ENCODE assay signal across 36 cellular contexts in genomic region chr7:120059641-120060040, GRCh38.
"Had no signal": no experiment of that assay in that cellular context is flagged by ENCODE, and none has a peak within 500 bp of the region (broad histone marks: within the 10 kb centered on the region; RNA-seq: fewer than 3 reads in every experiment).

No MANE protein-coding gene starts in this region.

- H3K4me1 ChIP-seq: adrenal gland, breast epithelium, esophagus muscularis mucosa, heart left ventricle had no signal

- H3K27me3 Mint-ChIP-seq: activated B cell treated with CpG ODN at 0.5 μM for 24 hours; activated CD8-positive, alpha-beta T cell treated with anti-CD3 and anti-CD28 coated beads for 36 hours; activated naive CD8-positive, alpha-beta T cell; activated T-helper 17 cell treated with anti-CD3 and anti-CD28 coated beads, Interleukin-2, amount 50 U/mL, for 72 hours; central memory CD8-positive, alpha-beta T cell; dendritic cell treated with granulocyte-macrophage colony-stimulating factor and Interleukin-4, amounts not matched to agents 40 ng/mL and 50 ng/mL, for 4 days; effector memory CD8-positive, alpha-beta T cell; T-helper 17 cell had no signal

- H3K4me3 ChIP-seq: adrenal gland, breast epithelium, cardiac muscle cell, coronary artery, esophagus muscularis mucosa, gastrocnemius medialis, heart left ventricle had no signal

- H3K36me3 Mint-ChIP-seq: activated naive CD8-positive, alpha-beta T cell; brain had no signal

- H3K27ac ChIP-seq: adrenal gland, breast epithelium, cardiac muscle cell, coronary artery, esophagus muscularis mucosa, foreskin keratinocyte, heart left ventricle, WERI-Rb-1 had no signal

- H3K36me3 ChIP-seq: adrenal gland, breast epithelium, cardiac muscle cell, esophagus muscularis mucosa, gastrocnemius medialis, heart left ventricle, WERI-Rb-1 had no signal

- ATAC-seq: activated CD4-positive, CD25-positive, alpha-beta regulatory T cell treated with anti-CD3 and anti-CD28 coated beads, Interleukin-2, amount 50 U/mL, for 24 hours; activated CD8-positive, alpha-beta T cell treated with anti-CD3 and anti-CD28 coated beads for 36 hours; activated T-cell treated with anti-CD3 and anti-CD28 coated beads, Interleukin-2, amount 50 U/mL, for 4 hours; activated T-helper 17 cell treated with anti-CD3 and anti-CD28 coated beads, Interleukin-2, amount 50 U/mL, for 72 hours; effector memory CD8-positive, alpha-beta T cell; foreskin keratinocyte; heart left ventricle; T-helper 17 cell had no signal

- H3K9me3 Mint-ChIP-seq: brain had no signal

- H3K4me3 Mint-ChIP-seq: activated B cell treated with CpG ODN at 0.5 μM for 24 hours; activated CD8-positive, alpha-beta T cell treated with anti-CD3 and anti-CD28 coated beads for 36 hours; activated naive CD8-positive, alpha-beta T cell; activated T-cell treated with anti-CD3 and anti-CD28 coated beads, Interleukin-2, amount 50 U/mL, for 4 hours; activated T-helper 17 cell treated with anti-CD3 and anti-CD28 coated beads, Interleukin-2, amount 50 U/mL, for 72 hours; brain; central memory CD8-positive, alpha-beta T cell; dendritic cell treated with granulocyte-macrophage colony-stimulating factor and Interleukin-4, amounts not matched to agents 40 ng/mL and 50 ng/mL, for 4 days; effector memory CD8-positive, alpha-beta T cell; T-helper 17 cell; T-helper 2 cell treated with Interferon-gamma antibody and Interleukin-4, amounts not matched to agents 5 μg/mL and 100 μg/mL, for 36 hours had no signal

- H3K4me1 Mint-ChIP-seq: activated B cell treated with CpG ODN at 0.5 μM for 24 hours; activated T-helper 17 cell treated with anti-CD3 and anti-CD28 coated beads, Interleukin-2, amount 50 U/mL, for 72 hours; brain; central memory CD8-positive, alpha-beta T cell; T-helper 17 cell had no signal

- H3K27ac Mint-ChIP-seq: activated B cell treated with CpG ODN at 0.5 μM for 24 hours; activated CD8-positive, alpha-beta T cell treated with anti-CD3 and anti-CD28 coated beads for 36 hours; activated naive CD8-positive, alpha-beta T cell; activated T-helper 17 cell treated with anti-CD3 and anti-CD28 coated beads, Interleukin-2, amount 50 U/mL, for 72 hours; brain; dendritic cell treated with granulocyte-macrophage colony-stimulating factor and Interleukin-4, amounts not matched to agents 40 ng/mL and 50 ng/mL, for 4 days; effector memory CD8-positive, alpha-beta T cell; T-helper 17 cell; T-helper 2 cell treated with Interferon-gamma antibody and Interleukin-4, amounts not matched to agents 5 μg/mL and 100 μg/mL, for 36 hours had no signal

- H3K27me3 ChIP-seq: adrenal gland, breast epithelium, cardiac muscle cell, esophagus muscularis mucosa, foreskin keratinocyte, gastrocnemius medialis, heart left ventricle had no signal

- DNase-seq: activated B cell treated with CpG ODN at 0.5 μM for 24 hours; activated CD4-positive, alpha-beta T cell treated with anti-CD3 and anti-CD28 coated beads for 48 hours; activated CD4-positive, alpha-beta T cell treated with anti-CD3 and anti-CD28 coated beads, Interleukin-2, amount 50 U/mL, for 1 hour; activated CD4-positive, alpha-beta T cell treated with anti-CD3 and anti-CD28 coated beads, Interleukin-2, amount 50 U/mL, for 48 hours; activated CD8-positive, alpha-beta memory T cell treated with anti-CD3 and anti-CD28 coated beads for 24 hours; activated CD8-positive, alpha-beta T cell treated with anti-CD3 and anti-CD28 coated beads for 36 hours; activated effector memory CD4-positive, alpha-beta T cell treated with Interleukin-2 at 50 U/mL for 16 hours; activated gamma-delta T cell treated with Interleukin-2 at 50 U/mL for 16 hours; activated naive CD4-positive, alpha-beta T cell treated with anti-CD3 and anti-CD28 coated beads, Interleukin-2, amount 50 U/mL, for 16 hours; activated naive CD4-positive, alpha-beta T cell treated with Interleukin-2 at 50 U/mL for 16 hours; activated T-cell treated with anti-CD3 and anti-CD28 coated beads, Interleukin-2, amount 50 U/mL, for 4 hours; amygdala; aorta; effector CD4-positive, alpha-beta T cell; effector memory CD8-positive, alpha-beta T cell; erythroblast; foreskin keratinocyte; glutamatergic neuron; heart left ventricle; T-helper 1 cell; T-helper 17 cell; T1000; WERI-Rb-1 had no signal

- H3K9me3 ChIP-seq: breast epithelium, gastrocnemius medialis had no signal
